Comparison of ENCODE assay signal across 1 cellular context in the genomic region with DNA sequence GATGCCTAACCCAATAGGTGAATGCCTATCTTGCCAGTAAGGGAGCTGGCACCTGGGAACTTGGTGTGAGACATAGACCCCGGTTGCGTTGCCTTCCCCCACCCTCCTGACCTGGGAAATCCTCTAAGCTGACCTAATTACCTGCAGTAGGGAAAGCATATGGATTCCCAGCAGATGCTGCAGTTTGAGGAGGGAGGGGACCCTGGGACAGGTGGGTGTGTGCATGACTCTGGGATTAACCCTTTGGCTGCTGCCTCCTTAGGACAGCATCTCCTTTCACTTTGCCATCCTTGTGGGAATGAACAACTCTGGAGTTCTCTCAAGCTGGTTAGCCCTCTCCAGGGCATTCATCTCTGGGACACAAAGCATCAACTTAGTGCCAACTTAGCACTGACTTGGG.
TF ChIP-seq lines count a peak whose summit lies in the region.

No MANE protein-coding gene starts in this region.

TF ChIP-seq in GM23338, 12 proteins besides CTCF, POLR2A, EP300 and RAD21 (continued from another document):
- TF ChIP-seq, protein P1, sequence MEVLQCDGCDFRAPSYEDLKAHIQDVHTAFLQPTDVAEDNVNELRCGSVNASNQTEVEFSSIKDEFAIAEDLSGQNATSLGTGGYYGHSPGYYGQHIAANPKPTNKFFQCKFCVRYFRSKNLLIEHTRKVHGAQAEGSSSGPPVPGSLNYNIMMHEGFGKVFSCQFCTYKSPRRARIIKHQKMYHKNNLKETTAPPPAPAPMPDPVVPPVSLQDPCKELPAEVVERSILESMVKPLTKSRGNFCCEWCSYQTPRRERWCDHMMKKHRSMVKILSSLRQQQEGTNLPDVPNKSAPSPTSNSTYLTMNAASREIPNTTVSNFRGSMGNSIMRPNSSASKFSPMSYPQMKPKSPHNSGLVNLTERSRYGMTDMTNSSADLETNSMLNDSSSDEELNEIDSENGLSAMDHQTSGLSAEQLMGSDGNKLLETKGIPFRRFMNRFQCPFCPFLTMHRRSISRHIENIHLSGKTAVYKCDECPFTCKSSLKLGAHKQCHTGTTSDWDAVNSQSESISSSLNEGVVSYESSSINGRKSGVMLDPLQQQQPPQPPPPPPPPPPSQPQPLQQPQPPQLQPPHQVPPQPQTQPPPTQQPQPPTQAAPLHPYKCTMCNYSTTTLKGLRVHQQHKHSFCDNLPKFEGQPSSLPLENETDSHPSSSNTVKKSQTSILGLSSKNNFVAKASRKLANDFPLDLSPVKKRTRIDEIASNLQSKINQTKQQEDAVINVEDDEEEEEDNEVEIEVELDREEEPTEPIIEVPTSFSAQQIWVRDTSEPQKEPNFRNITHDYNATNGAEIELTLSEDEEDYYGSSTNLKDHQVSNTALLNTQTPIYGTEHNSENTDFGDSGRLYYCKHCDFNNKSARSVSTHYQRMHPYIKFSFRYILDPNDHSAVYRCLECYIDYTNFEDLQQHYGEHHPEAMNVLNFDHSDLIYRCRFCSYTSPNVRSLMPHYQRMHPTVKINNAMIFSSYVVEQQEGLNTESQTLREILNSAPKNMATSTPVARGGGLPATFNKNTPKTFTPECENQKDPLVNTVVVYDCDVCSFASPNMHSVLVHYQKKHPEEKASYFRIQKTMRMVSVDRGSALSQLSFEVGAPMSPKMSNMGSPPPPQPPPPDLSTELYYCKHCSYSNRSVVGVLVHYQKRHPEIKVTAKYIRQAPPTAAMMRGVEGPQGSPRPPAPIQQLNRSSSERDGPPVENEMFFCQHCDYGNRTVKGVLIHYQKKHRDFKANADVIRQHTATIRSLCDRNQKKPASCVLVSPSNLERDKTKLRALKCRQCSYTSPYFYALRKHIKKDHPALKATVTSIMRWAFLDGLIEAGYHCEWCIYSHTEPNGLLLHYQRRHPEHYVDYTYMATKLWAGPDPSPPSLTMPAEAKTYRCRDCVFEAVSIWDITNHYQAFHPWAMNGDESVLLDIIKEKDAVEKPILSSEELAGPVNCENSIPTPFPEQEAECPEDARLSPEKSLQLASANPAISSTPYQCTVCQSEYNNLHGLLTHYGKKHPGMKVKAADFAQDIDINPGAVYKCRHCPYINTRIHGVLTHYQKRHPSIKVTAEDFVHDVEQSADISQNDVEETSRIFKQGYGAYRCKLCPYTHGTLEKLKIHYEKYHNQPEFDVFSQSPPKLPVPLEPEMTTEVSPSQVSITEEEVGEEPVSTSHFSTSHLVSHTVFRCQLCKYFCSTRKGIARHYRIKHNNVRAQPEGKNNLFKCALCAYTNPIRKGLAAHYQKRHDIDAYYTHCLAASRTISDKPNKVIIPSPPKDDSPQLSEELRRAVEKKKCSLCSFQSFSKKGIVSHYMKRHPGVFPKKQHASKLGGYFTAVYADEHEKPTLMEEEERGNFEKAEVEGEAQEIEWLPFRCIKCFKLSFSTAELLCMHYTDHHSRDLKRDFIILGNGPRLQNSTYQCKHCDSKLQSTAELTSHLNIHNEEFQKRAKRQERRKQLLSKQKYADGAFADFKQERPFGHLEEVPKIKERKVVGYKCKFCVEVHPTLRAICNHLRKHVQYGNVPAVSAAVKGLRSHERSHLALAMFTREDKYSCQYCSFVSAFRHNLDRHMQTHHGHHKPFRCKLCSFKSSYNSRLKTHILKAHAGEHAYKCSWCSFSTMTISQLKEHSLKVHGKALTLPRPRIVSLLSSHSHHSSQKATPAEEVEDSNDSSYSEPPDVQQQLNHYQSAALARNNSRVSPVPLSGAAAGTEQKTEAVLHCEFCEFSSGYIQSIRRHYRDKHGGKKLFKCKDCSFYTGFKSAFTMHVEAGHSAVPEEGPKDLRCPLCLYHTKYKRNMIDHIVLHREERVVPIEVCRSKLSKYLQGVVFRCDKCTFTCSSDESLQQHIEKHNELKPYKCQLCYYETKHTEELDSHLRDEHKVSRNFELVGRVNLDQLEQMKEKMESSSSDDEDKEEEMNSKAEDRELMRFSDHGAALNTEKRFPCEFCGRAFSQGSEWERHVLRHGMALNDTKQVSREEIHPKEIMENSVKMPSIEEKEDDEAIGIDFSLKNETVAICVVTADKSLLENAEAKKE (CRISPR knock-in tag; IDR thresholded peaks at IDR 0.05) = no peak
- no peak for TF ChIP-seq ZNF114 (CRISPR knock-in tag; IDR thresholded peaks at IDR 0.05)
- no peak for TF ChIP-seq EZH2 (IDR thresholded peaks at IDR 0.05; ENCODE audit: low read depth, unreplicated experiment)
- TF ChIP-seq POLR2AphosphoS5 (IDR thresholded peaks at IDR 0.05; ENCODE audit: low read depth) = no peak
- no peak for TF ChIP-seq NANOG (IDR thresholded peaks at IDR 0.05; ENCODE audit: borderline replicate concordance)
- no peak for TF ChIP-seq CREB1 (CRISPR knock-in tag; IDR thresholded peaks at IDR 0.05; ENCODE audit: low read depth)
